ENCODE assay signal across 16 cellular contexts in genomic region chr4:2816401-2816954, GRCh38. TPM values are rescaled to one million over a fixed set of nuclear protein-coding genes. Genes with fewer than 3 reads are reported as not detected.
A peak's percentile ranks its signal among the peaks of the same experiment; 100 is the strongest.
DNase-seq lines count a peak whose midpoint lies in the region; ATAC-seq and TF ChIP-seq lines count a peak whose summit lies in the region.
"Had no signal": no experiment of that assay in that cellular context is flagged by ENCODE, and none has a peak within 500 bp of the region (broad histone marks: within the 10 kb centered on the region; RNA-seq: fewer than 3 reads in every experiment).

No MANE protein-coding gene starts in this region.

- peaks cover 69 to 83% of the 10 kb centered on the region in 2 experiments for H3K4me1 ChIP-seq in neutrophil (ENCODE audit: control insufficient read depth in 1 of 2, insufficient read depth in 1 of 2, low read depth in 1 of 2, low read length in 1 of 2)
- H3K4me1 ChIP-seq in MM.1S (ENCODE audit: low read length): peaks cover 14% of the 10 kb centered on the region

- no peak for DNase-seq in activated CD4-positive, alpha-beta T cell treated with anti-CD3 and anti-CD28 coated beads, Interleukin-2, amount 10 ng/mL, durations not matched to agents 7 days and 5 days
- no peak for DNase-seq in activated CD4-positive, alpha-beta T cell treated with anti-CD3 and anti-CD28 coated beads for 4 hours
- DNase-seq in NB4 (ENCODE audit: low read depth): peak; percentile 56
- DNase-seq in activated naive CD8-positive, alpha-beta T cell treated with anti-CD3 and anti-CD28 coated beads for 36 hours: no peak
- no peak for DNase-seq in stimulated activated CD4-positive, alpha-beta T cell treated with anti-CD3 and anti-CD28 coated beads, Interleukin-4, amount 100 ng/mL, for 4 hours
- no peak for DNase-seq in MM.1S
- DNase-seq: activated effector memory CD4-positive, alpha-beta T cell treated with anti-CD3 and anti-CD28 coated beads, Interleukin-2, amount 50 U/mL, for 16 hours; GOT3; hippocampal formation; NCI-H526; occipital lobe; RPMI8226 had no signal

- peak overlapping the region; percentile 73 for H3K4me3 Mint-ChIP-seq in activated CD4-positive, alpha-beta T cell treated with anti-CD3 and anti-CD28 coated beads, Interleukin-2, amount 10 ng/mL, durations not matched to agents 7 days and 5 days
- peak overlapping the region; percentile 62 for H3K4me3 Mint-ChIP-seq in activated naive CD8-positive, alpha-beta T cell treated with anti-CD3 and anti-CD28 coated beads for 36 hours

- no peak for ATAC-seq in HG03354 (IDR thresholded peaks at IDR 0.05; ENCODE audit: poor library complexity, severe bottlenecking, unreplicated experiment)
- ATAC-seq: left ventricle myocardium superior had no signal

- H3K9ac ChIP-seq in MM.1S (ENCODE audit: low read length): no peak overlapping the region

- POLR2A ChIA-PET in activated CD4-positive, alpha-beta T cell treated with anti-CD3 and anti-CD28 coated beads, Interleukin-2, amount 10 ng/mL, durations not matched to agents 7 days and 5 days (lab: Charles Lee): no interaction called here

- H3K9me3 Mint-ChIP-seq in activated CD4-positive, alpha-beta T cell treated with anti-CD3 and anti-CD28 coated beads, Interleukin-2, amount 10 ng/mL, durations not matched to agents 7 days and 5 days: no peaks in the 10 kb centered on the region
- H3K9me3 Mint-ChIP-seq in activated naive CD8-positive, alpha-beta T cell treated with anti-CD3 and anti-CD28 coated beads for 36 hours: no peaks in the 10 kb centered on the region

- H3K9me3 ChIP-seq in neutrophil (no peaks in the 10 kb centered on the region), MM.1S (replicated peaks; ENCODE audit: insufficient read depth, low read length) (no peaks in the 10 kb centered on the region)
- H3K9me3 ChIP-seq: esophagus muscularis mucosa had no signal

- TF ChIP-seq POLR2A in NB4 (IDR thresholded peaks at IDR 0.05; ENCODE audit: extremely low read depth, insufficient read length): no peak

- CTCF ChIA-PET in activated CD4-positive, alpha-beta T cell treated with anti-CD3 and anti-CD28 coated beads, Interleukin-2, amount 10 ng/mL, durations not matched to agents 7 days and 5 days (lab: Charles Lee): interaction anchor here (2.2 to 2.5 kb wide), 2 partner anchors 13 to 18 kb away, joined by 6 to 15 read pairs; no protein-coding TSS in a partner anchor

- TF ChIP-seq CTCF in NB4 (IDR thresholded peaks at IDR 0.05; ENCODE audit: low read depth, low read length) (no peak), neutrophil (IDR thresholded peaks at IDR 0.05) (no peak), MM.1S (IDR thresholded peaks at IDR 0.05; ENCODE audit: low read length) (no peak)

- no peak overlapping the region for H3K4me2 ChIP-seq in MM.1S (ENCODE audit: low read depth, low read length)

- H3K36me3 Mint-ChIP-seq in activated CD4-positive, alpha-beta T cell treated with anti-CD3 and anti-CD28 coated beads, Interleukin-2, amount 10 ng/mL, durations not matched to agents 7 days and 5 days (ENCODE audit: low read depth): peaks cover 51% of the 10 kb centered on the region
- H3K36me3 Mint-ChIP-seq in activated naive CD8-positive, alpha-beta T cell treated with anti-CD3 and anti-CD28 coated beads for 36 hours: peaks cover 45% of the 10 kb centered on the region

- H4K20me1 ChIP-seq in MM.1S (ENCODE audit: insufficient read depth, low read length): no peaks in the 10 kb centered on the region

- H3K4me3 ChIP-seq in NB4 (ENCODE audit: low read depth, low read length) (no peak overlapping the region), neutrophil (ENCODE audit: low read depth in 1 of 2, low read length in 1 of 2) (peak overlapping the region; percentile 42 to 53), MM.1S (ENCODE audit: low read length) (no peak overlapping the region)

- no peak overlapping the region for H2AFZ ChIP-seq in MM.1S (ENCODE audit: low read length)

- H3K27ac ChIP-seq in neutrophil (peak overlapping the region; percentile 56), MM.1S (ENCODE audit: low read length) (no peak overlapping the region)
- H3K27ac ChIP-seq: esophagus muscularis mucosa had no signal

- H3K27me3 Mint-ChIP-seq in activated CD4-positive, alpha-beta T cell treated with anti-CD3 and anti-CD28 coated beads, Interleukin-2, amount 10 ng/mL, durations not matched to agents 7 days and 5 days: no peaks in the 10 kb centered on the region
- no peaks in the 10 kb centered on the region for H3K27me3 Mint-ChIP-seq in activated naive CD8-positive, alpha-beta T cell treated with anti-CD3 and anti-CD28 coated beads for 36 hours

- peaks cover 67% of the 10 kb centered on the region for H3K4me1 Mint-ChIP-seq in activated CD4-positive, alpha-beta T cell treated with anti-CD3 and anti-CD28 coated beads, Interleukin-2, amount 10 ng/mL, durations not matched to agents 7 days and 5 days
- peaks cover 46% of the 10 kb centered on the region for H3K4me1 Mint-ChIP-seq in activated naive CD8-positive, alpha-beta T cell treated with anti-CD3 and anti-CD28 coated beads for 36 hours

- H3K27me3 ChIP-seq in neutrophil (no peaks in the 10 kb centered on the region), MM.1S (replicated peaks; ENCODE audit: insufficient read depth, low read length) (no peaks in the 10 kb centered on the region)
- H3K27me3 ChIP-seq: esophagus muscularis mucosa had no signal

- H3F3A ChIP-seq in MM.1S (ENCODE audit: insufficient read depth, low read length): 0 out of 2 replicates have a peak, but pooled peaks cover 5% of the 10 kb centered on the region

- H3K36me3 ChIP-seq in neutrophil: peaks cover 57% of the 10 kb centered on the region
- H3K36me3 ChIP-seq in MM.1S (replicated peaks; ENCODE audit: insufficient read depth, low read length): no peaks in the 10 kb centered on the region

- H3K27ac Mint-ChIP-seq in activated CD4-positive, alpha-beta T cell treated with anti-CD3 and anti-CD28 coated beads, Interleukin-2, amount 10 ng/mL, durations not matched to agents 7 days and 5 days: peak overlapping the region; percentile 77
- no peak overlapping the region for H3K27ac Mint-ChIP-seq in activated naive CD8-positive, alpha-beta T cell treated with anti-CD3 and anti-CD28 coated beads for 36 hours

- peaks cover 85% of the 10 kb centered on the region for H3K79me2 ChIP-seq in MM.1S (ENCODE audit: low read length)

- no peaks in the 10 kb centered on the region for H3K9me2 ChIP-seq in MM.1S (replicated peaks; ENCODE audit: insufficient read depth, low read length)

RNA-seq across cellular contexts. Expression of gene SH3BP2, which starts 23.6 kb away (rescaled TPM):
- total RNA-seq in activated CD4-positive, alpha-beta T cell treated with anti-CD3 and anti-CD28 coated beads, Interleukin-2, amount 10 ng/mL, durations not matched to agents 7 days and 5 days: 10 to 100 TPM; 69.3 to 78.2 TPM
- total RNA-seq in activated naive CD8-positive, alpha-beta T cell treated with anti-CD3 and anti-CD28 coated beads for 36 hours: 10 to 100 TPM; 72.2 to 74.1 TPM

RNA-seq across cellular contexts. Expression of gene ADD1, which starts 27.2 kb away (rescaled TPM):
- 100 to 1,000 TPM; 264 to 266 TPM for total RNA-seq in activated CD4-positive, alpha-beta T cell treated with anti-CD3 and anti-CD28 coated beads, Interleukin-2, amount 10 ng/mL, durations not matched to agents 7 days and 5 days
- total RNA-seq in activated naive CD8-positive, alpha-beta T cell treated with anti-CD3 and anti-CD28 coated beads for 36 hours: 100 to 1,000 TPM; 136 TPM

Comparison
In these comparisons a context has a peak if more than half of its experiments do, and no peak if none do; other contexts are left out.
1. H3K4me3 ChIP-seq: peak in neutrophil (2 of 2); none in NB4 (single experiment) and MM.1S (single experiment).